In genomic region chr13:100689191-100689590, GRCh38 we compare ENCODE assay signal across 3 cellular contexts.
TF ChIP-seq lines count a peak whose summit lies in the region.

No MANE protein-coding gene starts in this region.

TF ChIP-seq in GM12891, 5 proteins besides CTCF, POLR2A, EP300 and RAD21:
- TF ChIP-seq SPI1 (IDR thresholded peaks at IDR 0.05; ENCODE audit: low read depth, low read length) = 0 out of 2 replicates have a peak, but pooled peaks have one; percentile 9
- TF ChIP-seq TAF1 (IDR thresholded peaks at IDR 0.05; ENCODE audit: low read depth, low read length) = no peak

TF ChIP-seq in HEK293, 187 proteins besides CTCF, POLR2A, EP300 and RAD21 (continued from another document):
- TF ChIP-seq GLIS2 (tag by site-specific recombination; IDR thresholded peaks at IDR 0.05) = no peak
- no peak for TF ChIP-seq BCL11A (tag by site-specific recombination; IDR thresholded peaks at IDR 0.05; ENCODE audit: low read depth)
- TF ChIP-seq RBAK (tag by site-specific recombination; IDR thresholded peaks at IDR 0.05) = no peak
- no peak for TF ChIP-seq ZNF785 (tag by site-specific recombination; IDR thresholded peaks at IDR 0.05)
- TF ChIP-seq SP3 (tag by site-specific recombination; IDR thresholded peaks at IDR 0.05) = no peak

TF ChIP-seq in K562, 482 proteins besides CTCF, POLR2A, EP300 and RAD21:
- TF ChIP-seq ZNF707 (CRISPR knock-in tag; conservative IDR thresholded peaks at IDR 0.05) (peak; percentile 95), RBFOX2 (IDR thresholded peaks at IDR 0.05; ENCODE audit: low read depth, low read length) (no peak), DEAF1 (CRISPR knock-in tag; IDR thresholded peaks at IDR 0.05) (no peak), ASH1L (IDR thresholded peaks at IDR 0.05; ENCODE audit: borderline replicate concordance, low read depth, partially characterized antibody) (no peak), RHOXF2B (CRISPR knock-in tag; conservative IDR thresholded peaks at IDR 0.05) (no peak), LARP7 (IDR thresholded peaks at IDR 0.05) (no peak), ZFP36 (IDR thresholded peaks at IDR 0.05; ENCODE audit: low read depth, low read length, partially characterized antibody) (no peak), TSC22D4 (tag; IDR thresholded peaks at IDR 0.05) (no peak), SPI1 (IDR thresholded peaks at IDR 0.05; ENCODE audit: borderline replicate concordance, low read depth, low read length) (peak; percentile 53; the same call in 1 of the 2 replicates), DMBX1 (CRISPR knock-in tag; IDR thresholded peaks at IDR 0.05; ENCODE audit: borderline replicate concordance) (no peak), PRPF4 (IDR thresholded peaks at IDR 0.05; ENCODE audit: insufficient read depth, low read depth, low read length, poor library complexity, severe bottlenecking) (no peak)
TF ChIP-seq in K562: peak in this region for 2.
